Comparison of ENCODE assay signal across 27 cellular contexts in the genomic region with DNA sequence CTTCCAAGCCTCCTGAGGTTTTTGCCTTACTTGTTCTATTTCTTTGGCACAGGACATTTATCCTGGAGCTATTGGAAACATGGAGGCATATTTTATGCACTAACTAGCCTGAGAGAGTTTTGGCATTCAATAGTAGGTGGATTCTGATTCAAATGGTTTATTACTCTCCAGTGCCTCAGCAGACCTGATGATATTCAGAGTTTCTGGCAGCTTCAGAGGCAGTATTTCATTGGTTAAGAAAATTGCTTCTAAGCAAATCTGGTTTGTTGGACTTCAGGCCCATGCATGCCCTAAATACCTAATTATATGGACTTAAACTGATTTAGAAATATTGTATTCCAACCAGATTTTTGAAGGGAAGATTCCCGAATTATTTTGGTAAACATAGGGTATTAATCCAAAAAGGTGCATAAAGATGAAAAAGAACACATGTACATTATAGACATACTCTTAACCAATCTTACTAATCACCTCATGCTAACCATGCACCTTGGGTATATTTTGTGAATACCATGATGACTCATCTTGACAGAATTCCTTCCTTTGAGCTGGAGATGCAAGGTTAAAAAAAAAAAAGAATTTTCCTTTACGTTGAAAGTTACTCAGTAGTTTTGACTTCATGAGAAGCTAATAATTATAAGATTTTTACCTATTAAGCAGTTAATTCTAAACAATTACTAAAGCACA. TPM values are rescaled to one million over a fixed set of nuclear protein-coding genes. Genes with fewer than 3 reads are reported as not detected.
DNase-seq lines count a peak whose midpoint lies in the region; TF ChIP-seq lines count a peak whose summit lies in the region.
"Had no signal": no experiment of that assay in that cellular context is flagged by ENCODE, and none has a peak within 500 bp of the region (broad histone marks: within the 10 kb centered on the region; RNA-seq: fewer than 3 reads in every experiment).

No MANE protein-coding gene starts in this region.

- intact Hi-C loops in esophagus squamous epithelium (cut with DNase I), result no loop called here

- TF ChIP-seq POLR2A in esophagus squamous epithelium (IDR thresholded peaks at IDR 0.05), result no peak
- no peak for TF ChIP-seq POLR2A in suprapubic skin (IDR thresholded peaks at IDR 0.05)

- CTCF ChIA-PET in RWPE1 (lab: Yijun Ruan, JAX), result interaction anchor here (0.6 kb wide), 1 partner anchor 13 kb away, joined by 4 read pairs; no protein-coding TSS in a partner anchor

- peak; percentile 8 for DNase-seq in DMS53 (lab: John Stamatoyannopoulos, UW)
- DNase-seq in DMS53 treated with DMSO at 0.1 percent for 48 hours (lab: John Stamatoyannopoulos, UW; ENCODE audit: unreplicated experiment), result no peak
- DNase-seq in RWPE1 (ENCODE audit: low spot score), result peak; percentile 77
- DNase-seq in esophagus squamous epithelium (lab: John Stamatoyannopoulos, UW), result no peak
- no peak for DNase-seq in suprapubic skin (ENCODE audit: low spot score in 2 of 2)
- no peak for DNase-seq in epidermal melanocyte (ENCODE audit: insufficient read length, low spot score)
- DNase-seq in coronary artery (ENCODE audit: low spot score), result no peak
- no peak for DNase-seq in activated T-cell treated with anti-CD3 and anti-CD28 coated beads, Interleukin-2, amount 50 U/mL, for 48 hours
- DNase-seq: activated CD4-positive, alpha-beta T cell treated with anti-CD3 and anti-CD28 coated beads for 36 hours; activated naive CD4-positive, alpha-beta T cell treated with anti-CD3 and anti-CD28 coated beads for 36 hours; activated T-cell treated with anti-CD3 and anti-CD28 coated beads, Interleukin-2, amount 50 U/mL, for 24 hours; adrenal gland; effector memory CD4-positive, alpha-beta T cell; GOT3; hippocampal formation; left lung; naive B cell; NCI-H1417 treated with DMSO at 0.1 percent for 48 hours; NCI-H2081; NCI-H2227 treated with DMSO at 0.1 percent for 48 hours; NCI-H748 treated with DMSO at 0.1 percent for 48 hours; occipital lobe; stimulated activated naive CD4-positive, alpha-beta T cell treated with Interleukin-2 at 50 U/mL for 16 hours had no signal

- H3K27me3 ChIP-seq in esophagus squamous epithelium, result no peaks in the 10 kb centered on the region
- H3K27me3 ChIP-seq in suprapubic skin, result no peaks in the 10 kb centered on the region
- H3K27me3 ChIP-seq: adrenal gland, gastroesophageal sphincter, left lung, vagina had no signal

- H3K9me3 ChIP-seq in esophagus squamous epithelium (no peaks in the 10 kb centered on the region), suprapubic skin (no peaks in the 10 kb centered on the region)
- H3K9me3 ChIP-seq: adrenal gland, thoracic aorta, vagina had no signal

- H3K36me3 ChIP-seq in esophagus squamous epithelium (no peaks in the 10 kb centered on the region), suprapubic skin (no peaks in the 10 kb centered on the region)
- H3K36me3 ChIP-seq: adrenal gland, gastroesophageal sphincter, left lung, thoracic aorta, vagina had no signal

- TF ChIP-seq EP300 in suprapubic skin (IDR thresholded peaks at IDR 0.05), result no peak

- H3K4me1 ChIP-seq in esophagus squamous epithelium (peaks cover 0 to 46% (median 13%) of the 10 kb centered on the region in 3 donors), suprapubic skin (peaks cover 38% of the 10 kb centered on the region)
- H3K4me1 ChIP-seq: gastroesophageal sphincter, left lung, vagina had no signal

- TF ChIP-seq CTCF in RWPE1 (conservative IDR thresholded peaks at IDR 0.05; ENCODE audit: low read depth) (no peak), esophagus squamous epithelium (IDR thresholded peaks at IDR 0.05) (no peak), suprapubic skin (IDR thresholded peaks at IDR 0.05) (no peak), coronary artery (IDR thresholded peaks at IDR 0.05) (no peak)

- no peak overlapping the region for H3K27ac ChIP-seq in RWPE1
- peak overlapping the region; percentile 10 to 53 (median 28) for H3K27ac ChIP-seq in esophagus squamous epithelium
- H3K27ac ChIP-seq in suprapubic skin, result peak overlapping the region; percentile 48
- H3K27ac ChIP-seq in coronary artery, result no peak overlapping the region
- H3K27ac ChIP-seq: 22Rv1, adrenal gland, gastroesophageal sphincter, left lung, thoracic aorta, vagina had no signal

- WGBS in esophagus squamous epithelium, 2 donors, result 33 to 37% methylated on average over 2 of the region's 2 CpGs
- 57% methylated on average over 2 of the region's 2 CpGs for WGBS in suprapubic skin

- POLR2A ChIA-PET in RWPE1 (lab: Yijun Ruan, JAX; ENCODE audit: low non-redundant PET), result no interaction called here

- H3K4me3 ChIP-seq in esophagus squamous epithelium (no peak overlapping the region), suprapubic skin (no peak overlapping the region), coronary artery (no peak overlapping the region)
- H3K4me3 ChIP-seq: adrenal gland, gastroesophageal sphincter, left lung, thoracic aorta, vagina had no signal

RNA-seq across cellular contexts. Expression of a gene that starts 44.3 kb away (rescaled TPM):
- 100 to 1,000 TPM in 2 of 4 donors, 10 to 100 TPM in 2; 57.8 to 123 (median 106) TPM for total RNA-seq in esophagus squamous epithelium
- total RNA-seq in suprapubic skin, result 100 to 1,000 TPM in 3 of 4 donors, 10 to 100 TPM in 1; 89.7 to 147 (median 114) TPM

Comparison
In these comparisons a context has a peak if more than half of its experiments do, and no peak if none do; other contexts are left out.
1. DNase-seq: peak in DMS53 (single experiment) and RWPE1 (single experiment); none in DMS53 treated with DMSO at 0.1 percent for 48 hours (single experiment), esophagus squamous epithelium (single experiment), suprapubic skin (0 of 2), epidermal melanocyte (single experiment), coronary artery (single experiment) and activated T-cell treated with anti-CD3 and anti-CD28 coated beads, Interleukin-2, amount 50 U/mL, for 48 hours (0 of 2).
2. H3K27ac ChIP-seq: peak in esophagus squamous epithelium (4 of 4) and suprapubic skin (single experiment); none in RWPE1 (single experiment) and coronary artery (0 of 2).